In genomic region chr9:124348363-124348762, GRCh38 we compare ENCODE assay signal across 21 cellular contexts.
A peak's percentile ranks its signal among the peaks of the same experiment; 100 is the strongest.
DNase-seq lines count a peak whose midpoint lies in the region; ATAC-seq, FAIRE-seq and TF ChIP-seq lines count a peak whose summit lies in the region.
"Had no signal": no experiment of that assay in that cellular context is flagged by ENCODE, and none has a peak within 500 bp of the region (broad histone marks: within the 10 kb centered on the region; RNA-seq: fewer than 3 reads in every experiment).

No MANE protein-coding gene starts in this region.

- H3K4me1 ChIP-seq in A549, result peaks cover 3% of the 10 kb centered on the region; the same call in 1 of the 3 replicates
- peaks cover 9% of the 10 kb centered on the region; the same call in 1 of the 2 replicates for H3K4me1 ChIP-seq in GM23338 (ENCODE audit: insufficient read depth)
- H3K4me1 ChIP-seq in GM12878 (ENCODE audit: control insufficient read depth, insufficient read depth, low read length), result no peaks in the 10 kb centered on the region

- H3K4me3 ChIP-seq in A549 (no peak overlapping the region), GM23338 (no peak overlapping the region), GM12878 (no peak overlapping the region)

- no peaks in the 10 kb centered on the region for H3K9me2 ChIP-seq in GM23338 (ENCODE audit: insufficient read depth)

- FAIRE-seq in A549 (lab: Jason Lieb, UNC) (no peak), GM12878 (lab: Jason Lieb, UNC) (no peak)
- FAIRE-seq: H1, RCC 7860 had no signal

- H3K4me1 Mint-ChIP-seq in GM23338, result peaks cover 15% of the 10 kb centered on the region
- peaks cover 28% of the 10 kb centered on the region for H3K4me1 Mint-ChIP-seq in neural crest cell
- H3K4me1 Mint-ChIP-seq: CD4-positive, CD25-positive, alpha-beta regulatory T cell had no signal

- H3K27ac ChIP-seq in A549, result no peak overlapping the region
- no peak overlapping the region for H3K27ac ChIP-seq in GM23338 (ENCODE audit: low read depth)
- H3K27ac ChIP-seq in GM12878 (ENCODE audit: control insufficient read depth, insufficient read depth), result no peak overlapping the region

- POLR2A ChIA-PET in A549 (lab: Yijun Ruan, JAX) (no interaction called here), GM12878 (lab: Charles Lee) (no interaction called here)

- H3F3A ChIP-seq in GM23338 (replicated peaks; ENCODE audit: low read depth), result no peaks in the 10 kb centered on the region

- peaks cover 29% of the 10 kb centered on the region for H3K36me3 Mint-ChIP-seq in GM23338 (ENCODE audit: low read depth)
- peaks cover 16% of the 10 kb centered on the region for H3K36me3 Mint-ChIP-seq in neural crest cell (ENCODE audit: low read depth)

- H4K20me1 ChIP-seq in GM23338 (replicated peaks; ENCODE audit: insufficient read depth) (0 out of 2 replicates have a peak, but pooled peaks cover 2% of the 10 kb centered on the region), GM12878 (ENCODE audit: control insufficient read depth, insufficient read depth) (no peaks in the 10 kb centered on the region)

- H3K4me2 ChIP-seq in A549, result no peak overlapping the region
- no peak overlapping the region for H3K4me2 ChIP-seq in GM23338
- no peak overlapping the region for H3K4me2 ChIP-seq in GM12878 (ENCODE audit: control insufficient read depth, insufficient read depth)

- H3K9me3 Mint-ChIP-seq in GM23338 (no peaks in the 10 kb centered on the region), neural crest cell (no peaks in the 10 kb centered on the region)
- H3K9me3 Mint-ChIP-seq: CD4-positive, CD25-positive, alpha-beta regulatory T cell had no signal

- TF ChIP-seq EP300 in A549 (IDR thresholded peaks at IDR 0.05) (no peak), GM12878 (IDR thresholded peaks at IDR 0.05; ENCODE audit: borderline replicate concordance in 1 of 2, control insufficient read depth in 1 of 2, low read depth in 2 of 2, low read length in 2 of 2) (no peak)

- SMC1A ChIA-PET in GM12878 (lab: Charles Lee; ENCODE audit: uncharacterized antibody, unreplicated experiment), result no interaction called here

- H3K9me3 ChIP-seq in A549 (no peaks in the 10 kb centered on the region), GM12878 (replicated peaks; ENCODE audit: control insufficient read depth, insufficient read depth, low read length) (no peaks in the 10 kb centered on the region)
- H3K9me3 ChIP-seq: BE2C had no signal

- CTCF ChIA-PET in A549 (lab: Yijun Ruan, JAX), result interaction anchor here (0.9 to 8.2 kb wide), 3 partner anchors 10 to 226 kb away, joined by 4 to 40 read pairs (median 4); no protein-coding TSS in a partner anchor
- CTCF ChIA-PET in GM12878 (lab: Yijun Ruan, JAX), result no interaction called here

- H3K4me3 Mint-ChIP-seq in GM23338, result no peak overlapping the region
- H3K4me3 Mint-ChIP-seq in neural crest cell, result peak overlapping the region; percentile 38
- H3K4me3 Mint-ChIP-seq: CD4-positive, CD25-positive, alpha-beta regulatory T cell had no signal

- intact Hi-C loops in GM12878 (cut with micrococcal nuclease; ENCODE audit: unreplicated experiment), result no loop called here

- RAD21 ChIA-PET in GM12878 (lab: Charles Lee; ENCODE audit: unreplicated experiment), result no interaction called here

- BruUV-seq in GM12878 (replicated peaks; lab: Mats Ljungman, UMichigan), result no TSS peak

- H3K27me3 ChIP-seq in GM23338 (ENCODE audit: insufficient read depth) (no peaks in the 10 kb centered on the region), GM12878 (replicated peaks in 1 of 2; ENCODE audit: control insufficient read depth in 2 of 2, insufficient read depth in 2 of 2, low read length in 1 of 2) (no peaks in the 10 kb centered on the region)
- H3K27me3 ChIP-seq: BE2C had no signal

- DNase-seq in A549 (ENCODE audit: low read depth in 1 of 2, low spot score in 1 of 2), result no peak
- DNase-seq in GM23338 (ENCODE audit: low spot score), result no peak
- no peak for DNase-seq in GM12878 (ENCODE audit: low read depth, low spot score)
- DNase-seq in neural crest cell (ENCODE audit: low read depth, low spot score), result no peak
- no peak for DNase-seq in NCI-H446 treated with DMSO at 0.1 percent for 48 hours (lab: John Stamatoyannopoulos, UW)
- no peak for DNase-seq in NK-92 treated with Interleukin-12 subunit alpha and Interleukin-12 subunit beta, amount 100 ng/mL, for 24 hours (lab: John Stamatoyannopoulos, UW)
- DNase-seq: CD4-positive, CD25-positive, alpha-beta regulatory T cell; EL; GF-D8; Karpas-422; NCI-H1417 treated with DMSO at 0.1 percent for 48 hours; NCI-H187; NCI-H510A treated with DMSO at 0.1 percent for 48 hours; NCI-H82; SW 1271 had no signal

- TF ChIP-seq POLR2A in A549 (IDR thresholded peaks at IDR 0.05; ENCODE audit: low read length) (no peak), GM12878 (IDR thresholded peaks at IDR 0.05; ENCODE audit: low read depth, low read length) (no peak)

- no peaks in the 10 kb centered on the region for H3K79me2 ChIP-seq in GM23338 (replicated peaks; ENCODE audit: insufficient read depth)
- H3K79me2 ChIP-seq in GM12878 (ENCODE audit: control insufficient read depth, insufficient read depth, low read length), result no peaks in the 10 kb centered on the region

- H3K36me3 ChIP-seq in GM23338 (ENCODE audit: insufficient read depth) (peaks cover 8% of the 10 kb centered on the region; the same call in 1 of the 2 replicates), GM12878 (ENCODE audit: control insufficient read depth in 2 of 2, insufficient read depth in 2 of 2, low read length in 1 of 2) (peaks cover 53 to 64% of the 10 kb centered on the region in 2 experiments)

- H2AFZ ChIP-seq in GM23338 (no peak overlapping the region), GM12878 (ENCODE audit: control insufficient read depth, low read depth, low read length) (no peak overlapping the region)

- TF ChIP-seq RAD21 in A549 (conservative IDR thresholded peaks at IDR 0.05 in 1 of 2, IDR thresholded peaks at IDR 0.05 in 1 of 2), result no peak
- no peak for TF ChIP-seq RAD21 in GM12878 (IDR thresholded peaks at IDR 0.05; ENCODE audit: insufficient read depth, low read depth, low read length)

- 0 out of 2 replicates have a peak overlapping the region, but pooled peaks have one; percentile 67 for H3K27ac Mint-ChIP-seq in GM23338
- peak overlapping the region; percentile 71 for H3K27ac Mint-ChIP-seq in neural crest cell (ENCODE audit: unreplicated experiment)
- H3K27ac Mint-ChIP-seq: CD4-positive, CD25-positive, alpha-beta regulatory T cell had no signal

- H3K9ac ChIP-seq in GM12878 (ENCODE audit: control insufficient read depth, insufficient read depth, low read length), result no peak overlapping the region

- ATAC-seq in A549 (no peak), GM23338 (no peak), GM12878 (no peak), GM19328 (IDR thresholded peaks at IDR 0.05; ENCODE audit: unreplicated experiment) (no peak), GM19467 (IDR thresholded peaks at IDR 0.05; ENCODE audit: unreplicated experiment) (no peak)
- ATAC-seq: HCT116 had no signal

- in situ Hi-C loops in GM12878 (cut with MboI), result no loop called here

- H3K27me3 Mint-ChIP-seq in GM23338 (ENCODE audit: insufficient read depth, low read depth, poor library complexity), result peaks cover 17% of the 10 kb centered on the region
- no peaks in the 10 kb centered on the region for H3K27me3 Mint-ChIP-seq in neural crest cell (ENCODE audit: low read depth)
- H3K27me3 Mint-ChIP-seq: CD4-positive, CD25-positive, alpha-beta regulatory T cell had no signal

- WGBS in A549 (ENCODE audit: missing lambda C conversion rate), result 94% methylated on average over 3 of the region's 3 CpGs
- 98% methylated on average over 3 of the region's 3 CpGs for WGBS in GM12878 (ENCODE audit: insufficient coverage, insufficient replicate concordance, low lambda C conversion rate, missing lambda C conversion rate)

- TF ChIP-seq CTCF in A549 (IDR thresholded peaks at IDR 0.05), result no peak
- no peak for TF ChIP-seq CTCF in GM23338 (conservative IDR thresholded peaks at IDR 0.05; ENCODE audit: low read depth in 2 of 2)
- no peak for TF ChIP-seq CTCF in GM12878 (IDR thresholded peaks at IDR 0.05 in 2 of 3, conservative IDR thresholded peaks at IDR 0.05 in 1 of 3; ENCODE audit: control insufficient read depth in 2 of 3, extremely low read depth in 1 of 3, insufficient read depth in 1 of 3, low read depth in 3 of 3, low read length in 3 of 3)
- no peak for TF ChIP-seq CTCF in neural crest cell (conservative IDR thresholded peaks at IDR 0.05)

TF ChIP-seq in A549, 52 proteins besides CTCF, POLR2A, EP300 and RAD21:
- no peak for TF ChIP-seq FOSL2 (IDR thresholded peaks at IDR 0.05)
- 0 out of 2 replicates have a peak, but pooled peaks have one; percentile 8 for TF ChIP-seq FOSL2 (CRISPR knock-in tag; IDR thresholded peaks at IDR 0.05)
- TF ChIP-seq HOXB5 (CRISPR knock-in tag; IDR thresholded peaks at IDR 0.05), result no peak
TF ChIP-seq in A549: peak in this region for 1.

TF ChIP-seq in GM12878, 131 proteins besides CTCF, POLR2A, EP300 and RAD21:
- TF ChIP-seq TARDBP (IDR thresholded peaks at IDR 0.05; ENCODE audit: borderline replicate concordance) (no peak), CBX3 (IDR thresholded peaks at IDR 0.05; ENCODE audit: borderline replicate concordance, low read depth) (no peak), ZNF622 (IDR thresholded peaks at IDR 0.05) (no peak), POLR2AphosphoS5 (IDR thresholded peaks at IDR 0.05; ENCODE audit: low read length) (0 out of 2 replicates have a peak, but pooled peaks have one; percentile 6)
